14 cellular contexts compared by ENCODE assay signal in the genomic region with DNA sequence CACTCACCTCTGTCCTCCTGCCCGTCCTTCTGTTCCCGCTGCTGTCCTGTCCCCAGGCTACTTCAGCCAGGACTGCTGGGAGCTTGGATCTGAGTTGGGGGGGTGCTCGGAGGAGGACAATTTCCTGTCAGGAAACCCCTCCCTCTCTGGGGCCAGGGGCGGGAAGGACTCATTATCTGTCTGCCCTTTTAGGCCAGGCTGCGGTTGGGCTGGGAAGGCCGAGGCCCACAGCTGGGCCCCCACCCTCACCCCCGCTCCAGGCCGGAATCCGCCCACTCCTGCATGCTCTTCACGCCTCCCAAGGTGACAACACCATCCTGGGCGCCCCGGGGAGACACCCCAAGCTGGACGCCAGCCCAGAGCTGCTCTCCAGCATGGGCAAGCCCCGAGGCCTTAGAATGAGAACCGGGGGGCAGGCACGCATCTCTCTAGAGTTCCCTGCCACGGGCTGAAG. TPM values are rescaled to one million over a fixed set of nuclear protein-coding genes. Genes with fewer than 3 reads are reported as not detected.
DNase-seq lines count a peak whose midpoint lies in the region; ATAC-seq and TF ChIP-seq lines count a peak whose summit lies in the region.
"Had no signal": no experiment of that assay in that cellular context is flagged by ENCODE, and none has a peak within 500 bp of the region (broad histone marks: within the 10 kb centered on the region; RNA-seq: fewer than 3 reads in every experiment).

A gene (minus strand): TSS at position 74 of the 454 bp plus-strand sequence. CDS start 6,362 bp downstream, outside the sequence.

- no peak within 1 kb of the TSS for H3K4me3 ChIP-seq in BLaER1
- H3K4me3 ChIP-seq in heart right ventricle, result peak within 1 kb of the TSS in 8 of 10 donors; percentile 12 to 43 (median 38)
- H3K4me3 ChIP-seq in A673 (ENCODE audit: low read depth, low read length, poor library complexity, severe bottlenecking), result no peak within 1 kb of the TSS
- H3K4me3 ChIP-seq in GM23248, result no peak within 1 kb of the TSS

- H3K4me1 ChIP-seq in BLaER1 (peaks cover 64% of the 10 kb centered on the region), heart right ventricle (peaks cover 2 to 41% (median 14%) of the 10 kb centered on the region in 9 donors), A673 (ENCODE audit: insufficient read depth, low read length, poor library complexity, severe bottlenecking) (peaks cover 5% of the 10 kb centered on the region), GM23248 (ENCODE audit: insufficient read depth) (no peaks in the 10 kb centered on the region)

- peak; percentile 13 for DNase-seq in RPMI7951 (ENCODE audit: low read depth)
- DNase-seq in heart right ventricle, result peak; percentile 49 to 70
- no peak for DNase-seq in NCI-H2171 (lab: John Stamatoyannopoulos, UW)
- no peak for DNase-seq in A673 (ENCODE audit: low spot score)
- no peak for DNase-seq in NCI-H345 (lab: John Stamatoyannopoulos, UW)
- DNase-seq in GM23248, result no peak
- DNase-seq: activated CD4-positive, alpha-beta T cell treated with anti-CD3 and anti-CD28 coated beads, Interleukin-2, amount 10 ng/mL, durations not matched to agents 24 days and 14 days; activated T-cell treated with anti-CD3 and anti-CD28 coated beads, Interleukin-2, amount 50 U/mL, for 48 hours; amygdala; NCI-H1930; SHP77 had no signal

- no TSS peak for BruUV-seq in A673 (replicated peaks; lab: Mats Ljungman, UMichigan)

- ATAC-seq in heart right ventricle, result peak; percentile 47 to 86 (median 70)

- H2AFZ ChIP-seq in GM23248, result no peak within 1 kb of the TSS

- H3F3A ChIP-seq in GM23248 (ENCODE audit: insufficient read depth), result no peaks in the 10 kb centered on the region; the same call in 1 of the 2 replicates

- H3K4me2 ChIP-seq in BLaER1, result peak within 1 kb of the TSS; percentile 61
- H3K4me2 ChIP-seq in GM23248 (ENCODE audit: unreplicated experiment), result no peak within 1 kb of the TSS

- H3K9ac ChIP-seq in BLaER1, result peak within 1 kb of the TSS; percentile 66
- H3K9ac ChIP-seq in GM23248, result no peak within 1 kb of the TSS

- H3K9me2 ChIP-seq in GM23248 (ENCODE audit: insufficient read depth), result no peaks in the 10 kb centered on the region

- H3K27ac ChIP-seq in BLaER1, result peak within 1 kb of the TSS; percentile 70
- peak within 1 kb of the TSS; percentile 19 to 80 (median 46) for H3K27ac ChIP-seq in heart right ventricle
- H3K27ac ChIP-seq in A673 (ENCODE audit: low read depth, low read length, poor library complexity, severe bottlenecking), result no peak within 1 kb of the TSS
- H3K27ac ChIP-seq in GM23248, result no peak within 1 kb of the TSS

- H3K27me3 ChIP-seq in BLaER1, result no peaks in the 10 kb centered on the region
- no peaks in the 10 kb centered on the region for H3K27me3 ChIP-seq in heart right ventricle
- H3K27me3 ChIP-seq in A673 (replicated peaks; ENCODE audit: insufficient read depth, low read depth, low read length, poor library complexity), result no peaks in the 10 kb centered on the region
- H3K27me3 ChIP-seq in GM23248 (replicated peaks; ENCODE audit: insufficient read depth), result no peaks in the 10 kb centered on the region

- CTCF ChIA-PET in A673 (lab: Charles Lee), result no interaction called here

- no peaks in the 10 kb centered on the region for H4K20me1 ChIP-seq in BLaER1
- H4K20me1 ChIP-seq in GM23248 (ENCODE audit: insufficient read depth), result no peaks in the 10 kb centered on the region

- peaks cover 14% of the 10 kb centered on the region for H3K27me3 Mint-ChIP-seq in nephron (ENCODE audit: low read depth)

- peak within 1 kb of the TSS; percentile 58 to 71 (median 67) for H3K4me3 Mint-ChIP-seq in nephron
- H3K4me3 Mint-ChIP-seq: activated CD4-positive, alpha-beta T cell treated with anti-CD3 and anti-CD28 coated beads, Interleukin-2, amount 10 ng/mL, durations not matched to agents 24 days and 14 days had no signal

- peaks cover 18% of the 10 kb centered on the region for H3K4me1 Mint-ChIP-seq in nephron
- H3K4me1 Mint-ChIP-seq: activated CD4-positive, alpha-beta T cell treated with anti-CD3 and anti-CD28 coated beads, Interleukin-2, amount 10 ng/mL, durations not matched to agents 24 days and 14 days had no signal

- no peaks in the 10 kb centered on the region for H3K9me3 Mint-ChIP-seq in nephron
- H3K9me3 Mint-ChIP-seq: activated CD4-positive, alpha-beta T cell treated with anti-CD3 and anti-CD28 coated beads, Interleukin-2, amount 10 ng/mL, durations not matched to agents 24 days and 14 days had no signal

- TF ChIP-seq CTCF in heart right ventricle (IDR thresholded peaks at IDR 0.05), result no peak
- no peak for TF ChIP-seq CTCF in nephron (IDR thresholded peaks at IDR 0.05; ENCODE audit: unreplicated experiment in 3 of 3)
- no peak for TF ChIP-seq CTCF in A673 (conservative IDR thresholded peaks at IDR 0.05; ENCODE audit: low read depth, low read length)

- no peaks in the 10 kb centered on the region for H3K9me3 ChIP-seq in BLaER1
- no peaks in the 10 kb centered on the region for H3K9me3 ChIP-seq in heart right ventricle
- H3K9me3 ChIP-seq in A673 (ENCODE audit: low read depth, low read length, poor library complexity, severe bottlenecking), result no peaks in the 10 kb centered on the region
- no peaks in the 10 kb centered on the region for H3K9me3 ChIP-seq in GM23248 (ENCODE audit: low read depth)

- H3K36me3 ChIP-seq in BLaER1 (no peaks in the 10 kb centered on the region), heart right ventricle (no peaks in the 10 kb centered on the region), A673 (ENCODE audit: insufficient read depth, low read length, poor library complexity, severe bottlenecking) (no peaks in the 10 kb centered on the region), GM23248 (ENCODE audit: low read depth) (no peaks in the 10 kb centered on the region)

- intact Hi-C loops in heart right ventricle (cut with DNase I) (loop anchor here in 8 of 10 donors (5.0 to 10.0 kb wide), 6 partner anchors 33 to 513 kb away; no protein-coding TSS in a partner anchor), A673 (cut with micrococcal nuclease; ENCODE audit: unreplicated experiment) (loop anchor here (10.0 kb wide), 1 partner anchor 231 kb away; no protein-coding TSS in a partner anchor)

- no peaks in the 10 kb centered on the region for H3K79me2 ChIP-seq in GM23248 (ENCODE audit: insufficient read depth)

- in situ Hi-C loops in GM23248 (cut with MboI), result no loop called here

- H3K36me3 Mint-ChIP-seq in nephron (ENCODE audit: low read depth), result no peaks in the 10 kb centered on the region

- peak within 1 kb of the TSS; percentile 74 to 83 (median 80) for H3K27ac Mint-ChIP-seq in nephron
- H3K27ac Mint-ChIP-seq: activated CD4-positive, alpha-beta T cell treated with anti-CD3 and anti-CD28 coated beads, Interleukin-2, amount 10 ng/mL, durations not matched to agents 24 days and 14 days had no signal

- 33 to 51% methylated on average over 17 of the region's 17 CpGs for WGBS in heart right ventricle, 2 donors
- WGBS in GM23248 (ENCODE audit: low coverage in 1 of 2, low lambda C conversion rate in 2 of 2, missing lambda C conversion rate in 2 of 2), 2 experiments, result 57 to 61% methylated on average over 13 to 17 of the region's 17 CpGs

- POLR2A ChIA-PET in A673 (lab: Charles Lee; ENCODE audit: low non-redundant PET), result no interaction called here

RNA-seq across cellular contexts. Expression of the gene that starts here (rescaled TPM):
- not detected in 2 replicates for total RNA-seq in RPMI7951 (2014; rRNA removed; shearing (Covaris generic))
- total RNA-seq in heart right ventricle (1 to 10 TPM in 5 of 10 donors, under 1 TPM in 5; 0.27 to 2.0 (median 1.1) TPM), A673 (2021) (not detected in 2 replicates)
- polyA plus RNA-seq in heart right ventricle (1 to 10 TPM; 1.2 to 1.8 TPM), GM23248 (2016; fragmentation: Nextera tagmentation; extraction: Ambion mirVana) (0.06 TPM in 1 of 2 replicates, not detected in the other)
- total RNA-seq in GM23248 (2014; rRNA removed; shearing (Covaris generic)), result 0.38 TPM in 1 of 2 replicates, not detected in the other
- total RNA-seq: activated CD4-positive, alpha-beta T cell treated with anti-CD3 and anti-CD28 coated beads, Interleukin-2, amount 10 ng/mL, durations not matched to agents 24 days and 14 days; M059J had no signal

Comparison
In these comparisons a context has a peak if more than half of its experiments do, and no peak if none do; other contexts are left out.
1. Peak in DNase-seq in RPMI7951; RNA of the gene not detected or under 1 TPM.
2. H3K27ac ChIP-seq: peak in BLaER1 (single experiment) and heart right ventricle (10 of 10); none in A673 (single experiment) and GM23248 (single experiment).
3. H3K4me3 ChIP-seq: peak in heart right ventricle (8 of 10); none in BLaER1 (single experiment), A673 (single experiment) and GM23248 (single experiment).
4. DNase-seq: peak in heart right ventricle (2 of 2); none in NCI-H2171 (single experiment), A673 (single experiment), NCI-H345 (single experiment) and GM23248 (single experiment).